Comparison of ENCODE assay signal across 13 cellular contexts in the genomic region with DNA sequence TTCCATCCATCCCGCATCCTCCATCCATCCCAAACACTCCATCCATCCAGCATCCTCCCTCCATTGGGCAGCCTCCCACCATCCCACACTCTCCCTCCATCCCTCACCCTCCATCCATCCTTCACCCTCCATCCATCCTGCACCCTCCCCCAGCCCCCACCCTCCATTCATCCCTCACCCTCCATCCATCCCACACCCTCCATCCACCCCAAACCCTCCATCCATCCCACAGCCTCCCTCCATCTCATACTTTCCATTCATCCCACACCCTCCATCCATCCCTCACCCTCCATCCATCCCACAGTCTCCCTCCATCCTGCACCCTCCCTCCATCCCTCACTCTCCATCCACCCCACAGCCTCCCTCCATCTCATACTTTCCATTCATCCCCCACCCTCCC.
DNase-seq lines count a peak whose midpoint lies in the region; ATAC-seq and TF ChIP-seq lines count a peak whose summit lies in the region.
"Had no signal": no experiment of that assay in that cellular context is flagged by ENCODE, and none has a peak within 500 bp of the region (broad histone marks: within the 10 kb centered on the region; RNA-seq: fewer than 3 reads in every experiment).

No MANE protein-coding gene starts in this region.

- H3K27me3 ChIP-seq in heart right ventricle = peaks cover 0 to 22% (median 2%) of the 10 kb centered on the region in 7 donors
- no peaks in the 10 kb centered on the region for H3K27me3 ChIP-seq in breast epithelium

- TF ChIP-seq POLR2A in breast epithelium (IDR thresholded peaks at IDR 0.05) = no peak

- H3K9me3 ChIP-seq in OCI-LY7 (ENCODE audit: low read length) (no peaks in the 10 kb centered on the region), heart right ventricle (peaks cover 0 to 16% (median 0%) of the 10 kb centered on the region in 11 donors), breast epithelium (peaks cover 0 to 7% of the 10 kb centered on the region in 2 donors)

- peak; percentile 8 for DNase-seq in G401 (ENCODE audit: low spot score)
- peak; percentile 3 for DNase-seq in OCI-LY7 (ENCODE audit: low spot score)
- no peak for DNase-seq in heart right ventricle
- peak; percentile 7 for DNase-seq in putamen (ENCODE audit: low spot score)
- no peak for DNase-seq in RPMI8226
- no peak for DNase-seq in breast epithelium (ENCODE audit: low spot score in 2 of 2)
- DNase-seq: activated CD4-positive, alpha-beta T cell treated with anti-CD3 and anti-CD28 coated beads for 48 hours; COR-L47; HCEC 1CT; kidney glomerular epithelial cell; stimulated activated CD4-positive, alpha-beta T cell treated with anti-CD3 and anti-CD28 coated beads, Interleukin-1b, Interleukin-23, amount 100 ng/mL, for 48 hours; stimulated activated naive CD4-positive, alpha-beta T cell had no signal

- CTCF ChIA-PET in OCI-LY7 (lab: Charles Lee; ENCODE audit: unreplicated experiment) = no interaction called here

- H3K79me2 ChIP-seq in OCI-LY7 (ENCODE audit: insufficient read depth, low read depth, low read length) = no peaks in the 10 kb centered on the region

- H3K27ac ChIP-seq in OCI-LY7 (ENCODE audit: low read depth, low read length, poor library complexity, severe bottlenecking) (no peak overlapping the region), heart right ventricle (no peak overlapping the region), breast epithelium (no peak overlapping the region)

- ATAC-seq in heart right ventricle (peak; percentile 16 to 92 (median 72)), HG03460 (IDR thresholded peaks at IDR 0.05; ENCODE audit: unreplicated experiment) (no peak)

- POLR2A ChIA-PET in OCI-LY7 (lab: Charles Lee) = interaction anchor here (0.6 kb wide), 1 partner anchor 81 kb away, joined by 3 read pairs; no protein-coding TSS in a partner anchor

- H3K4me3 ChIP-seq in OCI-LY7 (ENCODE audit: low read depth, low read length, poor library complexity, severe bottlenecking) (no peak overlapping the region), heart right ventricle (no peak overlapping the region), breast epithelium (no peak overlapping the region)

- no peaks in the 10 kb centered on the region for H3K9me2 ChIP-seq in OCI-LY7 (ENCODE audit: insufficient read depth, low read length)

- H3K4me1 ChIP-seq in OCI-LY7 (ENCODE audit: insufficient read depth, low read length, poor library complexity, severe bottlenecking) (no peaks in the 10 kb centered on the region), heart right ventricle (peaks cover 0 to 9% (median 0%) of the 10 kb centered on the region in 9 donors), breast epithelium (no peaks in the 10 kb centered on the region)

- H4K20me1 ChIP-seq in OCI-LY7 (ENCODE audit: insufficient read depth, low read length) = no peaks in the 10 kb centered on the region

- no peak overlapping the region for H2AFZ ChIP-seq in OCI-LY7 (ENCODE audit: low read length)

- H3K36me3 ChIP-seq in OCI-LY7 (ENCODE audit: insufficient read depth, low read length) (no peaks in the 10 kb centered on the region), heart right ventricle (no peaks in the 10 kb centered on the region), breast epithelium (no peaks in the 10 kb centered on the region)

- WGBS in heart right ventricle, 2 donors = 98 to 100% methylated on average over 1 of the region's 1 CpG

- H3K4me2 ChIP-seq in OCI-LY7 (ENCODE audit: low read length) = no peak overlapping the region

- in situ Hi-C loops in G401 (cut with HindIII; ENCODE audit: low sequenced_read_pairs) = no loop called here

- intact Hi-C loops in OCI-LY7 (cut with micrococcal nuclease; ENCODE audit: unreplicated experiment) = no loop called here
- intact Hi-C loops in heart right ventricle (cut with DNase I) = no loop called here
- intact Hi-C loops in breast epithelium (cut with DNase I; ENCODE audit: low total_unique reads) = no loop called here

- BruUV-seq in OCI-LY7 (replicated peaks; lab: Mats Ljungman, UMichigan) = no TSS peak

- TF ChIP-seq CTCF in OCI-LY7 (conservative IDR thresholded peaks at IDR 0.05; ENCODE audit: low read length) = no peak
- no peak for TF ChIP-seq CTCF in heart right ventricle (IDR thresholded peaks at IDR 0.05)
- TF ChIP-seq CTCF in breast epithelium (IDR thresholded peaks at IDR 0.05) = no peak

Comparison
In these comparisons a context has a peak if more than half of its experiments do, and no peak if none do; other contexts are left out.
1. DNase-seq: peak in G401 (single experiment), OCI-LY7 (single experiment) and putamen (single experiment); none in heart right ventricle (0 of 2), RPMI8226 (single experiment) and breast epithelium (0 of 2).